16 cellular contexts compared by ENCODE assay signal in genomic region chr15:43795997-43796396, GRCh38. TPM values are rescaled to one million over a fixed set of nuclear protein-coding genes. Genes with fewer than 3 reads are reported as not detected.
DNase-seq lines count a peak whose midpoint lies in the region; ATAC-seq and TF ChIP-seq lines count a peak whose summit lies in the region.
"Had no signal": no experiment of that assay in that cellular context is flagged by ENCODE, and none has a peak within 500 bp of the region (broad histone marks: within the 10 kb centered on the region; RNA-seq: fewer than 3 reads in every experiment).

No MANE protein-coding gene starts in this region.

- no peaks in the 10 kb centered on the region for H3K9me2 ChIP-seq in SU-DHL-6 (replicated peaks; ENCODE audit: insufficient read depth, low read length)

- H3K27ac Mint-ChIP-seq in endodermal cell, result peak overlapping the region; percentile 80
- H3K27ac Mint-ChIP-seq: activated CD4-positive, alpha-beta memory T cell treated with anti-CD3 and anti-CD28 coated beads, Interleukin-2, amount 10 ng/mL, durations not matched to agents 7 days and 5 days; memory B cell had no signal

- H3K27ac ChIP-seq in breast epithelium (peak overlapping the region; percentile 27 to 99), mammary epithelial cell (ENCODE audit: insufficient read depth, low read depth, low read length) (no peak overlapping the region), SU-DHL-6 (ENCODE audit: low read depth, low read length) (peak overlapping the region; percentile 59), endodermal cell (ENCODE audit: low read depth, low read length) (no peak overlapping the region), subcutaneous abdominal adipose tissue (ENCODE audit: low read depth, low read length) (peak overlapping the region; percentile 100)

- no peak overlapping the region for H3K9ac ChIP-seq in mammary epithelial cell (ENCODE audit: insufficient read depth, low read length)
- H3K9ac ChIP-seq in SU-DHL-6 (ENCODE audit: low read length), result no peak overlapping the region
- H3K9ac ChIP-seq in endodermal cell (ENCODE audit: extremely low read depth, low read length, poor library complexity, severe bottlenecking), result no peak overlapping the region
- no peak overlapping the region for H3K9ac ChIP-seq in subcutaneous abdominal adipose tissue (ENCODE audit: low read length in 5 of 5)

- ATAC-seq in HG02852 (IDR thresholded peaks at IDR 0.05; ENCODE audit: unreplicated experiment), result no peak

- no peaks in the 10 kb centered on the region for H3K9me3 Mint-ChIP-seq in endodermal cell
- H3K9me3 Mint-ChIP-seq: activated CD4-positive, alpha-beta memory T cell treated with anti-CD3 and anti-CD28 coated beads, Interleukin-2, amount 10 ng/mL, durations not matched to agents 7 days and 5 days; IgD-negative memory B cell; memory B cell had no signal

- H3K4me1 ChIP-seq in breast epithelium (peaks cover 11 to 19% of the 10 kb centered on the region in 2 donors), mammary epithelial cell (ENCODE audit: insufficient read depth, low read length) (peaks cover 24% of the 10 kb centered on the region), endodermal cell (ENCODE audit: control insufficient read depth, insufficient read depth, low read length) (peaks cover 26% of the 10 kb centered on the region), subcutaneous abdominal adipose tissue (ENCODE audit: control insufficient read depth in 5 of 5, insufficient read depth in 5 of 5, low read length in 5 of 5) (peaks cover 8 to 83% (median 54%) of the 10 kb centered on the region in 5 donors)

- H3K4me2 ChIP-seq in mammary epithelial cell (ENCODE audit: insufficient read depth, low read depth, low read length) (no peak overlapping the region), SU-DHL-6 (ENCODE audit: low read depth, low read length, poor library complexity, severe bottlenecking) (no peak overlapping the region)

- intact Hi-C loops in breast epithelium (cut with DNase I; ENCODE audit: low total_unique reads), result no loop called here
- intact Hi-C loops in mammary epithelial cell (cut with micrococcal nuclease), result no loop called here

- H3K9me3 ChIP-seq in breast epithelium, result no peaks in the 10 kb centered on the region
- H3K9me3 ChIP-seq in mammary epithelial cell (replicated peaks; ENCODE audit: insufficient read depth, low read length), result no peaks in the 10 kb centered on the region
- no peaks in the 10 kb centered on the region for H3K9me3 ChIP-seq in SU-DHL-6 (ENCODE audit: insufficient read depth, low read length)
- no peaks in the 10 kb centered on the region for H3K9me3 ChIP-seq in endodermal cell (ENCODE audit: control insufficient read depth, low read length)
- H3K9me3 ChIP-seq in subcutaneous abdominal adipose tissue (ENCODE audit: control insufficient read depth in 5 of 5, low read length in 5 of 5), result no peaks in the 10 kb centered on the region

- BruUV-seq in mammary epithelial cell (replicated peaks; lab: Mats Ljungman, UMichigan), result no TSS peak

- no peak for TF ChIP-seq POLR2A in breast epithelium (IDR thresholded peaks at IDR 0.05)

- no peak overlapping the region for H2AFZ ChIP-seq in mammary epithelial cell (ENCODE audit: low read depth, low read length)
- no peak overlapping the region for H2AFZ ChIP-seq in SU-DHL-6 (ENCODE audit: low read depth, low read length, severe bottlenecking)

- H3K4me1 Mint-ChIP-seq in endodermal cell, result peaks cover 57% of the 10 kb centered on the region

- H4K20me1 ChIP-seq in mammary epithelial cell (ENCODE audit: insufficient read depth, low read length) (no peaks in the 10 kb centered on the region), SU-DHL-6 (ENCODE audit: low read depth, low read length) (no peaks in the 10 kb centered on the region)

- H3K27me3 ChIP-seq in breast epithelium (no peaks in the 10 kb centered on the region), mammary epithelial cell (ENCODE audit: insufficient read depth, low read length) (no peaks in the 10 kb centered on the region), SU-DHL-6 (ENCODE audit: low read length) (no peaks in the 10 kb centered on the region), endodermal cell (ENCODE audit: control insufficient read depth, insufficient read depth, low read length, poor library complexity, severe bottlenecking) (no peaks in the 10 kb centered on the region), subcutaneous abdominal adipose tissue (ENCODE audit: control insufficient read depth in 5 of 5, insufficient read depth in 4 of 5, low read length in 5 of 5) (no peaks in the 10 kb centered on the region)

- H3K4me3 ChIP-seq in breast epithelium, result no peak overlapping the region
- no peak overlapping the region for H3K4me3 ChIP-seq in mammary epithelial cell (replicated peaks in 1 of 3; ENCODE audit: insufficient read depth in 1 of 3, low read depth in 2 of 3, low read length in 3 of 3)
- H3K4me3 ChIP-seq in SU-DHL-6 (ENCODE audit: insufficient read depth, low read length, poor library complexity, severe bottlenecking), result no peak overlapping the region
- peak overlapping the region; percentile 48 for H3K4me3 ChIP-seq in endodermal cell (ENCODE audit: low read length)
- H3K4me3 ChIP-seq in subcutaneous abdominal adipose tissue (ENCODE audit: low read depth in 1 of 5, low read length in 5 of 5), result no peak overlapping the region

- peaks cover 49% of the 10 kb centered on the region for H3K36me3 Mint-ChIP-seq in endodermal cell (ENCODE audit: low read depth)

- dilution Hi-C loops in mammary epithelial cell (cut with HindIII; ENCODE audit: low sequenced_read_pairs), result no loop called here

- peaks cover 67% of the 10 kb centered on the region for H3F3A ChIP-seq in SU-DHL-6 (ENCODE audit: insufficient read depth)

- CTCF ChIA-PET in mammary epithelial cell (lab: Charles Lee; ENCODE audit: low non-redundant PET), result no interaction called here

- H3K4me3 Mint-ChIP-seq in endodermal cell, result peak overlapping the region; percentile 27
- H3K4me3 Mint-ChIP-seq: activated CD4-positive, alpha-beta memory T cell treated with anti-CD3 and anti-CD28 coated beads, Interleukin-2, amount 10 ng/mL, durations not matched to agents 7 days and 5 days; memory B cell had no signal

- H3K36me3 ChIP-seq in breast epithelium (no peaks in the 10 kb centered on the region), mammary epithelial cell (ENCODE audit: insufficient read depth, low read length) (peaks cover 17% of the 10 kb centered on the region), SU-DHL-6 (ENCODE audit: low read length) (peaks cover 11% of the 10 kb centered on the region), endodermal cell (ENCODE audit: control insufficient read depth, insufficient read depth, low read length) (peaks cover 55% of the 10 kb centered on the region), subcutaneous abdominal adipose tissue (ENCODE audit: control insufficient read depth in 5 of 5, insufficient read depth in 5 of 5, low read length in 5 of 5) (peaks cover 9 to 64% (median 49%) of the 10 kb centered on the region in 5 donors)

- TF ChIP-seq CTCF in breast epithelium (IDR thresholded peaks at IDR 0.05) (no peak), mammary epithelial cell (conservative IDR thresholded peaks at IDR 0.05 in 1 of 2, IDR thresholded peaks at IDR 0.05 in 1 of 2; ENCODE audit: extremely low read depth in 1 of 2, insufficient read depth in 1 of 2, low read depth in 1 of 2, low read length in 2 of 2) (no peak), SU-DHL-6 (IDR thresholded peaks at IDR 0.05; ENCODE audit: insufficient read depth, low read length, poor library complexity, severe bottlenecking) (no peak), endodermal cell (conservative IDR thresholded peaks at IDR 0.05) (no peak)

- DNase-seq in breast epithelium (ENCODE audit: low spot score in 2 of 2) (no peak), mammary epithelial cell (no peak), endodermal cell (peak; percentile 80), NCI-H1105 treated with DMSO at 0.1 percent for 48 hours (lab: John Stamatoyannopoulos, UW) (no peak), SKM-1 (lab: John Stamatoyannopoulos, UW; ENCODE audit: unreplicated experiment) (no peak)
- DNase-seq: activated CD4-positive, alpha-beta memory T cell treated with anti-CD3 and anti-CD28 coated beads, Interleukin-2, amount 10 ng/mL, durations not matched to agents 7 days and 5 days; dermis blood vessel endothelial cell; MV-4-11; NCI-H2081 treated with DMSO at 0.1 percent for 48 hours; NCI-H526; retina had no signal

- H3K79me2 ChIP-seq in mammary epithelial cell (ENCODE audit: insufficient read depth, low read length), result peaks cover 41% of the 10 kb centered on the region
- H3K79me2 ChIP-seq in SU-DHL-6 (ENCODE audit: insufficient read depth, low read length), result peaks cover 31% of the 10 kb centered on the region

- H3K27me3 Mint-ChIP-seq in endodermal cell (ENCODE audit: insufficient read depth), result no peaks in the 10 kb centered on the region
- H3K27me3 Mint-ChIP-seq: activated CD4-positive, alpha-beta memory T cell treated with anti-CD3 and anti-CD28 coated beads, Interleukin-2, amount 10 ng/mL, durations not matched to agents 7 days and 5 days; IgD-negative memory B cell; memory B cell had no signal

- in situ Hi-C loops in mammary epithelial cell (cut with MboI; ENCODE audit: low sequenced_read_pairs in 2 of 2), result no loop called here

RNA-seq across cellular contexts. Expression of gene SERF2, which starts 3.9 kb away (rescaled TPM):
- total RNA-seq in breast epithelium (100 to 1,000 TPM; 653 to 916 (median 695) TPM), mammary epithelial cell (100 to 1,000 TPM; 191 to 636 TPM), endodermal cell (100 to 1,000 TPM; 613 to 648 TPM)
- polyA plus RNA-seq in mammary epithelial cell, result 987 TPM
- polyA minus RNA-seq in mammary epithelial cell, result 365 TPM
- polyA plus RNA-seq in endodermal cell (2013, experiment 1 of 2), result 582 TPM
- 519 TPM for polyA plus RNA-seq in endodermal cell (2013, experiment 2 of 2)

RNA-seq across cellular contexts. Expression of gene SERINC4, which starts 4.0 kb away (rescaled TPM):
- total RNA-seq in breast epithelium (under 1 TPM in 1 of 3 donors, not detected in 2; 0.16 TPM), mammary epithelial cell (under 1 TPM in 1 of 2 donors, not detected in 1; 0.17 TPM), endodermal cell (under 1 TPM in 1 of 2 donors, not detected in 1; 0.18 TPM)
- 0.11 TPM for polyA plus RNA-seq in mammary epithelial cell
- not detected for polyA minus RNA-seq in mammary epithelial cell
- 0.36 TPM for polyA plus RNA-seq in endodermal cell (2013, experiment 1 of 2)
- not detected for polyA plus RNA-seq in endodermal cell (2013, experiment 2 of 2)
- total RNA-seq: dermis blood vessel endothelial cell had no signal

RNA-seq across cellular contexts. Expression of gene HYPK, which starts 4.4 kb away (rescaled TPM):
- total RNA-seq in breast epithelium (10 to 100 TPM in 2 of 3 donors, 1 to 10 TPM in 1; 9.5 to 17.7 (median 11.2) TPM), mammary epithelial cell (10 to 100 TPM in 1 of 2 donors, 1 to 10 TPM in 1; 5.5 to 20.2 TPM), endodermal cell (10 to 100 TPM; 11.3 to 18.5 TPM)
- 4.1 TPM for polyA plus RNA-seq in mammary epithelial cell
- polyA minus RNA-seq in mammary epithelial cell, result 14.8 TPM
- polyA plus RNA-seq in endodermal cell (2013, experiment 1 of 2), result 12.2 TPM
- 9.7 TPM for polyA plus RNA-seq in endodermal cell (2013, experiment 2 of 2)

RNA-seq across cellular contexts. Expression of gene ELL3, which starts 19.2 kb away (rescaled TPM):
- total RNA-seq in breast epithelium (10 to 100 TPM in 1 of 3 donors, 1 to 10 TPM in 2; 5.2 to 14.5 (median 9.0) TPM), mammary epithelial cell (1 to 10 TPM; 1.7 to 5.7 TPM), endodermal cell (1 to 10 TPM; 1.3 to 2.4 TPM)
- polyA plus RNA-seq in mammary epithelial cell, result 2.8 TPM
- polyA minus RNA-seq in mammary epithelial cell, result 10.9 TPM
- 3.2 TPM for polyA plus RNA-seq in endodermal cell (2013, experiment 1 of 2)
- 0.99 TPM for polyA plus RNA-seq in endodermal cell (2013, experiment 2 of 2)

RNA-seq across cellular contexts. Expression of gene MFAP1, which starts 28.5 kb away (rescaled TPM):
- total RNA-seq in breast epithelium, result 10 to 100 TPM; 14.4 to 26.3 (median 15.7) TPM
- total RNA-seq in mammary epithelial cell, result 10 to 100 TPM; 14.7 to 26.8 TPM
- polyA plus RNA-seq in mammary epithelial cell, result 24.8 TPM
- 25.1 TPM for polyA minus RNA-seq in mammary epithelial cell
- 10 to 100 TPM; 35.3 to 48.5 TPM for total RNA-seq in endodermal cell
- 38.7 TPM for polyA plus RNA-seq in endodermal cell (2013, experiment 1 of 2)
- polyA plus RNA-seq in endodermal cell (2013, experiment 2 of 2), result 36.3 TPM

Comparison
In these comparisons a context has a peak if more than half of its experiments do, and no peak if none do; other contexts are left out.
1. H3K27ac ChIP-seq: peak in breast epithelium (2 of 2), SU-DHL-6 (single experiment) and subcutaneous abdominal adipose tissue (single experiment); none in mammary epithelial cell (single experiment) and endodermal cell (single experiment).